In genomic region chr5:37971483-37972024, GRCh38 we compare ENCODE assay signal across 28 cellular contexts.
"Had no signal": no experiment of that assay in that cellular context is flagged by ENCODE, and none has a peak within 500 bp of the region (broad histone marks: within the 10 kb centered on the region; RNA-seq: fewer than 3 reads in every experiment).

No MANE protein-coding gene starts in this region.

- H3K4me1 ChIP-seq: gastrocnemius medialis, parathyroid adenoma, right lobe of liver, suprapubic skin, transverse colon, upper lobe of right lung, uterus had no signal

- H3K9me3 Mint-ChIP-seq: endodermal cell had no signal

- H3K4me1 Mint-ChIP-seq: endodermal cell; memory B cell; naive B cell; neural crest cell; stimulated activated naive CD8-positive, alpha-beta T cell treated with anti-CD3 and anti-CD28 coated beads, Interleukin-15, amount 100 ng/mL, for 72 hours had no signal

- H3K4me3 ChIP-seq: gastrocnemius medialis, lung, right lobe of liver, suprapubic skin, transverse colon, upper lobe of right lung, uterus had no signal

- FAIRE-seq: kidney, small intestine had no signal

- DNase-seq: effector CD8-positive, alpha-beta T cell; endodermal cell; foreskin fibroblast; gastrocnemius medialis; head of caudate nucleus; kidney; naive B cell; right lobe of liver; small intestine; stimulated activated CD4-positive, alpha-beta T cell treated with anti-CD3 and anti-CD28 coated beads, Interleukin-1b, Interleukin-23, amount 100 ng/mL, for 48 hours; stimulated activated CD4-positive, alpha-beta T cell treated with anti-CD3 and anti-CD28 coated beads, Interleukin-4, amount 100 ng/mL, for 1 hour; stimulated activated CD8-positive, alpha-beta memory T cell treated with anti-CD3 and anti-CD28 coated beads, Interleukin-4, amount 100 ng/mL, for 48 hours; stimulated activated naive CD4-positive, alpha-beta T cell; stimulated activated naive CD8-positive, alpha-beta T cell treated with anti-CD3 and anti-CD28 coated beads, Interleukin-15, amount 100 ng/mL, for 72 hours; transverse colon; upper lobe of right lung; uterus had no signal

- H3K27ac ChIP-seq: epithelial cell of prostate, gastrocnemius medialis, parathyroid adenoma, right lobe of liver, suprapubic skin, transverse colon, upper lobe of right lung, uterus had no signal

- H3K79me2 ChIP-seq: parathyroid adenoma had no signal

- H3K4me3 Mint-ChIP-seq: dendritic cell treated with granulocyte-macrophage colony-stimulating factor and Interleukin-4, amounts not matched to agents 40 ng/mL and 50 ng/mL, for 4 days; endodermal cell; memory B cell; naive B cell; natural killer cell treated with Interleukin-12 subunit alpha and Interleukin-12 subunit beta and Interleukin-15 and Interleukin-18, amount 100 ng/mL, for 72 hours; neural crest cell; stimulated activated naive CD8-positive, alpha-beta T cell treated with anti-CD3 and anti-CD28 coated beads, Interleukin-15, amount 100 ng/mL, for 72 hours had no signal

- ATAC-seq: esophagus mucosa; gastrocnemius medialis; left lobe of liver; natural killer cell treated with Interleukin-12 subunit alpha and Interleukin-12 subunit beta and Interleukin-15 and Interleukin-18, amount 100 ng/mL, for 72 hours; right lobe of liver; stimulated activated naive CD8-positive, alpha-beta T cell treated with anti-CD3 and anti-CD28 coated beads, Interleukin-15, amount 100 ng/mL, for 72 hours; upper lobe of right lung had no signal

- H3K27me3 Mint-ChIP-seq: dendritic cell treated with granulocyte-macrophage colony-stimulating factor and Interleukin-4, amounts not matched to agents 40 ng/mL and 50 ng/mL, for 4 days; natural killer cell treated with Interleukin-12 subunit alpha and Interleukin-12 subunit beta and Interleukin-15 and Interleukin-18, amount 100 ng/mL, for 72 hours; progenitor cell of endocrine pancreas; stimulated activated naive CD8-positive, alpha-beta T cell treated with anti-CD3 and anti-CD28 coated beads, Interleukin-15, amount 100 ng/mL, for 72 hours had no signal

- H3K27me3 ChIP-seq: gastrocnemius medialis, right lobe of liver, suprapubic skin, transverse colon, upper lobe of right lung, uterus had no signal

- H3K27ac Mint-ChIP-seq: dendritic cell treated with granulocyte-macrophage colony-stimulating factor and Interleukin-4, amounts not matched to agents 40 ng/mL and 50 ng/mL, for 4 days; endodermal cell; memory B cell; natural killer cell treated with Interleukin-12 subunit alpha and Interleukin-12 subunit beta and Interleukin-15 and Interleukin-18, amount 100 ng/mL, for 72 hours; progenitor cell of endocrine pancreas; stimulated activated naive CD8-positive, alpha-beta T cell treated with anti-CD3 and anti-CD28 coated beads, Interleukin-15, amount 100 ng/mL, for 72 hours had no signal

- H3K36me3 Mint-ChIP-seq: memory B cell; naive B cell; natural killer cell treated with Interleukin-12 subunit alpha and Interleukin-12 subunit beta and Interleukin-15 and Interleukin-18, amount 100 ng/mL, for 72 hours had no signal

- H3K9ac ChIP-seq: parathyroid adenoma had no signal

- H3K36me3 ChIP-seq: gastrocnemius medialis, right lobe of liver, suprapubic skin, transverse colon, upper lobe of right lung, uterus had no signal

- H2AFZ ChIP-seq: parathyroid adenoma had no signal

- H3K9me3 ChIP-seq: gastrocnemius medialis, right lobe of liver, suprapubic skin, transverse colon, upper lobe of right lung, uterus had no signal
